In genomic region chr15:100350434-100351226, GRCh38 we compare ENCODE assay signal across 8 cellular contexts. TPM values are rescaled to one million over a fixed set of nuclear protein-coding genes. Genes with fewer than 3 reads are reported as not detected.
DNase-seq lines count a peak whose midpoint lies in the region; ATAC-seq, FAIRE-seq and TF ChIP-seq lines count a peak whose summit lies in the region.

No MANE protein-coding gene starts in this region.

- H3K4me1 Mint-ChIP-seq in activated CD8-positive, alpha-beta memory T cell treated with anti-CD3 and anti-CD28 coated beads, Interleukin-2, amount 10 ng/mL, durations not matched to agents 7 days and 5 days = peaks cover 6% of the 10 kb centered on the region

- H3K27me3 Mint-ChIP-seq in activated CD8-positive, alpha-beta memory T cell treated with anti-CD3 and anti-CD28 coated beads, Interleukin-2, amount 10 ng/mL, durations not matched to agents 7 days and 5 days = peaks cover 23% of the 10 kb centered on the region

- no peak for TF ChIP-seq CTCF in WI38 (IDR thresholded peaks at IDR 0.05; ENCODE audit: low read depth, low read length)
- TF ChIP-seq CTCF in left ventricle myocardium inferior (IDR thresholded peaks at IDR 0.05; ENCODE audit: borderline replicate concordance) = no peak

- DNase-seq in activated CD8-positive, alpha-beta memory T cell treated with anti-CD3 and anti-CD28 coated beads, Interleukin-2, amount 10 ng/mL, durations not matched to agents 7 days and 5 days = no peak
- DNase-seq in activated CD8-positive, alpha-beta memory T cell treated with anti-CD3 and anti-CD28 coated beads for 24 hours = no peak
- DNase-seq in left ventricle myocardium inferior (no peak), small intestine (no peak), cerebellar cortex (ENCODE audit: low spot score) (no peak)
- no peak for DNase-seq in effector memory CD4-positive, alpha-beta T cell

- peaks cover 14% of the 10 kb centered on the region for H3K4me1 ChIP-seq in left ventricle myocardium inferior
- no peaks in the 10 kb centered on the region for H3K4me1 ChIP-seq in small intestine (ENCODE audit: control insufficient read depth in 2 of 2, insufficient read depth in 1 of 2, low read depth in 1 of 2, low read length in 1 of 2)
- H3K4me1 ChIP-seq in effector memory CD4-positive, alpha-beta T cell (ENCODE audit: control insufficient read depth, insufficient read depth, low read length, poor library complexity, severe bottlenecking) = peaks cover 3% of the 10 kb centered on the region

- H3K4me3 Mint-ChIP-seq in activated CD8-positive, alpha-beta memory T cell treated with anti-CD3 and anti-CD28 coated beads, Interleukin-2, amount 10 ng/mL, durations not matched to agents 7 days and 5 days = peak overlapping the region; percentile 77

- H3K9me3 ChIP-seq in left ventricle myocardium inferior (replicated peaks) = no peaks in the 10 kb centered on the region
- H3K9me3 ChIP-seq in small intestine (ENCODE audit: control insufficient read depth, low read depth) = no peaks in the 10 kb centered on the region
- H3K9me3 ChIP-seq in effector memory CD4-positive, alpha-beta T cell (ENCODE audit: control insufficient read depth, low read length) = no peaks in the 10 kb centered on the region

- intact Hi-C loops in left ventricle myocardium inferior (cut with micrococcal nuclease) = loop anchor here (5.0 kb wide), 1 partner anchor 222 kb away; no protein-coding TSS in a partner anchor

- CTCF ChIA-PET in activated CD8-positive, alpha-beta memory T cell treated with anti-CD3 and anti-CD28 coated beads, Interleukin-2, amount 10 ng/mL, durations not matched to agents 7 days and 5 days (lab: Charles Lee) = interaction anchor here (0.7 to 5.4 kb wide), 60 partner anchors 8 to 1078 kb away, joined by 3 to 127 read pairs (median 4); partner anchors contain the start of genes ADAMTS17, ASB7 and LINS1

- peak overlapping the region; percentile 50 for H3K4me3 ChIP-seq in WI38 (ENCODE audit: low read depth, low read length)
- peak overlapping the region; percentile 87 for H3K4me3 ChIP-seq in left ventricle myocardium inferior
- no peak overlapping the region for H3K4me3 ChIP-seq in small intestine (ENCODE audit: low read depth in 1 of 2, low read length in 2 of 2)
- H3K4me3 ChIP-seq in effector memory CD4-positive, alpha-beta T cell (ENCODE audit: insufficient read depth, low read depth, low read length, poor library complexity, severe bottlenecking) = no peak overlapping the region

- no peaks in the 10 kb centered on the region for H3K36me3 ChIP-seq in left ventricle myocardium inferior
- H3K36me3 ChIP-seq in small intestine (ENCODE audit: control insufficient read depth in 2 of 2, insufficient read depth in 2 of 2, low read length in 2 of 2) = no peaks in the 10 kb centered on the region
- H3K36me3 ChIP-seq in effector memory CD4-positive, alpha-beta T cell (ENCODE audit: control insufficient read depth, insufficient read depth, low read length) = no peaks in the 10 kb centered on the region

- H3K36me3 Mint-ChIP-seq in activated CD8-positive, alpha-beta memory T cell treated with anti-CD3 and anti-CD28 coated beads, Interleukin-2, amount 10 ng/mL, durations not matched to agents 7 days and 5 days = peaks cover 1% of the 10 kb centered on the region

- no peak overlapping the region for H3K27ac Mint-ChIP-seq in activated CD8-positive, alpha-beta memory T cell treated with anti-CD3 and anti-CD28 coated beads, Interleukin-2, amount 10 ng/mL, durations not matched to agents 7 days and 5 days

- H3K27ac ChIP-seq in left ventricle myocardium inferior (replicated peaks) (peak overlapping the region; percentile 97), small intestine (ENCODE audit: low read depth in 1 of 2, low read length in 1 of 2) (peak overlapping the region; percentile 8 to 84)
- no peak overlapping the region for H3K27ac ChIP-seq in effector memory CD4-positive, alpha-beta T cell (ENCODE audit: insufficient read depth, low read length, poor library complexity, severe bottlenecking)

- WGBS in small intestine, 3 donors = 41 to 62% (median 53%) methylated on average over 19 of the region's 19 CpGs

- no peaks in the 10 kb centered on the region for H3K9me3 Mint-ChIP-seq in activated CD8-positive, alpha-beta memory T cell treated with anti-CD3 and anti-CD28 coated beads, Interleukin-2, amount 10 ng/mL, durations not matched to agents 7 days and 5 days (ENCODE audit: low read depth)

- H3K27me3 ChIP-seq in left ventricle myocardium inferior (ENCODE audit: low read depth) (peaks cover 25% of the 10 kb centered on the region), small intestine (ENCODE audit: control insufficient read depth in 2 of 2, insufficient read depth in 2 of 2, low read length in 2 of 2) (no peaks in the 10 kb centered on the region)
- H3K27me3 ChIP-seq in effector memory CD4-positive, alpha-beta T cell (replicated peaks; ENCODE audit: control insufficient read depth, insufficient read depth, low read length, poor library complexity, severe bottlenecking) = peaks cover 15% of the 10 kb centered on the region

- FAIRE-seq in small intestine (lab: Jason Lieb, UNC) = no peak

- no peak for ATAC-seq in activated CD8-positive, alpha-beta memory T cell treated with anti-CD3 and anti-CD28 coated beads, Interleukin-2, amount 10 ng/mL, durations not matched to agents 7 days and 5 days
- no peak for ATAC-seq in HG03571 (IDR thresholded peaks at IDR 0.05; ENCODE audit: unreplicated experiment)

RNA-seq across cellular contexts. Expression of gene ADAMTS17, which starts 8.9 kb away (rescaled TPM):
- total RNA-seq in activated CD8-positive, alpha-beta memory T cell treated with anti-CD3 and anti-CD28 coated beads, Interleukin-2, amount 10 ng/mL, durations not matched to agents 7 days and 5 days = 1 to 10 TPM; 1.6 to 1.9 TPM
- 0.99 TPM for total RNA-seq in left ventricle myocardium inferior
- 1 to 10 TPM in 1 of 3 donors, under 1 TPM in 2; 0.45 to 1.9 (median 0.54) TPM for polyA plus RNA-seq in small intestine

Comparison
In these comparisons a context has a peak if more than half of its experiments do, and no peak if none do; other contexts are left out.
1. H3K4me3 ChIP-seq: peak in WI38 (single experiment) and left ventricle myocardium inferior (single experiment); none in small intestine (0 of 2) and effector memory CD4-positive, alpha-beta T cell (single experiment).